8 cellular contexts compared by ENCODE assay signal in the genomic region with DNA sequence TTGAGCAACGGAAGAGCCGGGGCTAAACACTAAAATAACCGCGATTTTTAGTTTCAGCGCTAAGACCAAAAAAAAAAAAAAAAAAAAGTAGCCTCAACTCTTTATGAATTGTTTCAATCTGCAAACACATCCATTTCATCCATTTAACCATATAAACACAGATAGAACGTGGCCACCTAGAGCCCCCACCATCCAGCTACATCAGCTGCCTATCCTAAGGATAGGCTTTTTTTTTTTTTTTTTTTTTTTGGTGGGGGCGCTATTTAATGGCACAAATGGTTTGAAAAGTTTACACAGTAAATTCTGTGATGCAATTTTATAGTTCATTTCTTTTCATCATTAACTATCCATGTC. TPM values are rescaled to one million over a fixed set of nuclear protein-coding genes. Genes with fewer than 3 reads are reported as not detected.
DNase-seq lines count a peak whose midpoint lies in the region; ATAC-seq and TF ChIP-seq lines count a peak whose summit lies in the region.

No MANE protein-coding gene starts in this region.

- H3K27me3 ChIP-seq in HUES6 (ENCODE audit: control insufficient read depth, insufficient read depth, low read length): peaks cover 14% of the 10 kb centered on the region

- TF ChIP-seq CTCF in AG04449 (IDR thresholded peaks at IDR 0.05; ENCODE audit: insufficient read depth, low read length, missing control alignments): no peak
- TF ChIP-seq CTCF in progenitor cell of endocrine pancreas (IDR thresholded peaks at IDR 0.05; ENCODE audit: unreplicated experiment): no peak

- peaks cover 2% of the 10 kb centered on the region; the same call in 1 of the 2 replicates for H3K9me3 ChIP-seq in HUES6 (ENCODE audit: control insufficient read depth, insufficient read depth, low read depth, low read length)

- DNase-seq in AG04449 (ENCODE audit: low read depth, low spot score) (no peak), progenitor cell of endocrine pancreas (ENCODE audit: low spot score, unreplicated experiment) (no peak), inferior parietal cortex (ENCODE audit: extremely low spot score) (no peak), NCI-H1105 (lab: John Stamatoyannopoulos, UW) (no peak), HK-2 (ENCODE audit: unreplicated experiment) (no peak)
- no peak for DNase-seq in effector memory CD8-positive, alpha-beta T cell

- H3K4me1 Mint-ChIP-seq in effector memory CD8-positive, alpha-beta T cell (ENCODE audit: low read depth in 2 of 2): peaks cover 4% of the 10 kb centered on the region in 2 donors
- peaks cover 5% of the 10 kb centered on the region for H3K4me1 Mint-ChIP-seq in progenitor cell of endocrine pancreas (ENCODE audit: low read depth)

- peaks cover 10% of the 10 kb centered on the region for H3K36me3 ChIP-seq in HUES6 (ENCODE audit: control insufficient read depth, insufficient read depth, low read length)

- H3K27ac Mint-ChIP-seq in effector memory CD8-positive, alpha-beta T cell: peak overlapping the region; percentile 87 to 97
- peak overlapping the region; percentile 89 for H3K27ac Mint-ChIP-seq in progenitor cell of endocrine pancreas

- POLR2A ChIA-PET in AG04449 (lab: Yijun Ruan, JAX): interaction anchor here (0.7 kb wide), 1 partner anchor 296 kb away, joined by 6 read pairs; the partner anchor contains the start of gene RPS4X

- ATAC-seq in GM19463 (IDR thresholded peaks at IDR 0.05; ENCODE audit: unreplicated experiment): peak; percentile 5
- no peak for ATAC-seq in effector memory CD8-positive, alpha-beta T cell (replicated peaks)

- H3K27me3 Mint-ChIP-seq in effector memory CD8-positive, alpha-beta T cell: peaks cover 0 to 5% of the 10 kb centered on the region in 2 donors
- no peaks in the 10 kb centered on the region for H3K27me3 Mint-ChIP-seq in progenitor cell of endocrine pancreas

- no peaks in the 10 kb centered on the region for H3K9me3 Mint-ChIP-seq in effector memory CD8-positive, alpha-beta T cell
- H3K9me3 Mint-ChIP-seq in progenitor cell of endocrine pancreas (ENCODE audit: low read depth): peaks cover 9% of the 10 kb centered on the region

- no peak overlapping the region for H3K9ac ChIP-seq in HUES6 (ENCODE audit: low read length)

- peak overlapping the region; percentile 97 for H3K4me3 Mint-ChIP-seq in effector memory CD8-positive, alpha-beta T cell
- peak overlapping the region; percentile 89 for H3K4me3 Mint-ChIP-seq in progenitor cell of endocrine pancreas (ENCODE audit: low read depth)

- H3K36me3 Mint-ChIP-seq in effector memory CD8-positive, alpha-beta T cell (ENCODE audit: insufficient read depth): peaks cover 4% of the 10 kb centered on the region
- peaks cover 2% of the 10 kb centered on the region for H3K36me3 Mint-ChIP-seq in progenitor cell of endocrine pancreas (ENCODE audit: insufficient read depth)

- H3K27ac ChIP-seq in HUES6 (ENCODE audit: low read depth, low read length): no peak overlapping the region

- H3K4me3 ChIP-seq in AG04449 (ENCODE audit: low read depth, low read length) (peak overlapping the region; percentile 47), HUES6 (ENCODE audit: low read depth, low read length) (peak overlapping the region; percentile 99)

- H3K4me1 ChIP-seq in HUES6 (ENCODE audit: control insufficient read depth, insufficient read depth, low read length): no peaks in the 10 kb centered on the region

- CTCF ChIA-PET in AG04449 (lab: Yijun Ruan, JAX): no interaction called here

RNA-seq across cellular contexts. Expression of gene HDAC8, which starts 0.5 kb away (rescaled TPM):
- total RNA-seq in progenitor cell of endocrine pancreas: 37.6 and 38.4 TPM in 2 replicates
